In genomic region chr1:228768345-228768717, GRCh38 we compare ENCODE assay signal across 28 cellular contexts. TPM values are rescaled to one million over a fixed set of nuclear protein-coding genes. Genes with fewer than 3 reads are reported as not detected.
DNase-seq lines count a peak whose midpoint lies in the region; ATAC-seq, FAIRE-seq and TF ChIP-seq lines count a peak whose summit lies in the region.
"Had no signal": no experiment of that assay in that cellular context is flagged by ENCODE, and none has a peak within 500 bp of the region (broad histone marks: within the 10 kb centered on the region; RNA-seq: fewer than 3 reads in every experiment).

No MANE protein-coding gene starts in this region.

- TF ChIP-seq POLR2A in HepG2 (IDR thresholded peaks at IDR 0.05; ENCODE audit: insufficient read depth in 1 of 2, low read depth in 2 of 2, low read length in 2 of 2) = no peak

- ATAC-seq in SK-N-SH treated with all-trans-retinoic acid at 6 μM for 48 hours = no peak
- ATAC-seq in HepG2 = peak; percentile 43; the same call in 1 of the 3 replicates
- ATAC-seq in psoas muscle = no peak
- ATAC-seq: activated CD8-positive, alpha-beta memory T cell treated with anti-CD3 and anti-CD28 coated beads, Interleukin-2, amount 10 ng/mL, durations not matched to agents 7 days and 5 days; activated naive CD8-positive, alpha-beta T cell treated with anti-CD3 and anti-CD28 coated beads, Interleukin-2, amount 50 U/mL, for 24 hours; stimulated activated naive CD8-positive, alpha-beta T cell treated with anti-CD3 and anti-CD28 coated beads, Interleukin-15, amount 100 ng/mL, for 72 hours had no signal

- no peak for FAIRE-seq in HepG2 (lab: Jason Lieb, UNC)
- FAIRE-seq: endothelial cell of umbilical vein, H54, islet of Langerhans had no signal

- H3K36me3 ChIP-seq in HepG2 (replicated peaks in 1 of 2; ENCODE audit: control insufficient read depth in 1 of 2, insufficient read depth in 2 of 2, low read length in 2 of 2) (no peaks in the 10 kb centered on the region), psoas muscle (ENCODE audit: insufficient read depth in 1 of 2, low read depth in 1 of 2) (no peaks in the 10 kb centered on the region)
- H3K36me3 ChIP-seq: BLaER1, tibial nerve had no signal

- intact Hi-C loops in HepG2 (cut with micrococcal nuclease; ENCODE audit: unreplicated experiment) = no loop called here
- intact Hi-C loops in psoas muscle (cut with DNase I) = no loop called here

- no TSS peak for BruUV-seq in HepG2 (replicated peaks; lab: Mats Ljungman, UMichigan)

- 8% methylated on average over 4 of the region's 4 CpGs for WGBS in HepG2 (ENCODE audit: low lambda C conversion rate)
- 35 to 45% (median 39%) methylated on average over 4 of the region's 4 CpGs for WGBS in psoas muscle, 3 donors

- no peak for TF ChIP-seq CTCF in HepG2 (CRISPR knock-in tag; IDR thresholded peaks at IDR 0.05)
- no peak for TF ChIP-seq CTCF in GM13976 (IDR thresholded peaks at IDR 0.05; ENCODE audit: borderline replicate concordance, control extremely low read depth, extremely low read depth, insufficient read depth, missing control alignments)
- no peak for TF ChIP-seq CTCF in psoas muscle (IDR thresholded peaks at IDR 0.05)

- no peak overlapping the region; the same call in 1 of the 2 replicates for H3K9ac ChIP-seq in HepG2 (ENCODE audit: insufficient read depth, low read depth, low read length)
- H3K9ac ChIP-seq: BLaER1 had no signal

- H3K4me1 ChIP-seq in HepG2 (ENCODE audit: insufficient read depth, low read length) = peaks cover 38% of the 10 kb centered on the region
- H3K4me1 ChIP-seq in psoas muscle = no peaks in the 10 kb centered on the region
- H3K4me1 ChIP-seq: tibial nerve had no signal

- no peak for TF ChIP-seq RAD21 in HepG2 (CRISPR knock-in tag; IDR thresholded peaks at IDR 0.05)

- TF ChIP-seq EP300 in HepG2 (IDR thresholded peaks at IDR 0.05; ENCODE audit: low read depth in 2 of 2, low read length in 2 of 2) (no peak), HepG2 (CRISPR knock-in tag; IDR thresholded peaks at IDR 0.05; ENCODE audit: borderline replicate concordance) (no peak)

- peak; percentile 91 for DNase-seq in DMS 273 treated with DMSO at 0.1 percent for 48 hours (lab: John Stamatoyannopoulos, UW)
- peak; percentile 61 for DNase-seq in NCI-H1694 (lab: John Stamatoyannopoulos, UW)
- DNase-seq in HepG2 (ENCODE audit: low spot score) = no peak
- DNase-seq in GM13976 (ENCODE audit: low spot score) = no peak
- no peak for DNase-seq in psoas muscle
- DNase-seq in stimulated activated CD4-positive, alpha-beta T cell treated with anti-CD3 and anti-CD28 coated beads, Interleukin-2, amount 100 ng/mL, for 24 hours = no peak
- DNase-seq: ACHN; activated B cell treated with CpG ODN at 0.5 μM for 24 hours; activated CD8-positive, alpha-beta memory T cell treated with anti-CD3 and anti-CD28 coated beads, Interleukin-2, amount 10 ng/mL, durations not matched to agents 7 days and 5 days; activated naive CD8-positive, alpha-beta T cell treated with anti-CD3 and anti-CD28 coated beads, Interleukin-2, amount 50 U/mL, for 24 hours; activated T-cell treated with anti-CD3 and anti-CD28 coated beads, Interleukin-2, amount 50 U/mL, for 48 hours; Caco-2; naive B cell; NCI-H1105 treated with DMSO at 0.1 percent for 48 hours; NCI-H2081 treated with DMSO at 0.1 percent for 48 hours; occipital lobe; SHP77; stimulated activated CD8-positive, alpha-beta memory T cell treated with anti-CD3 and anti-CD28 coated beads, Interleukin-4, amount 100 ng/mL, for 48 hours; stimulated activated naive CD8-positive, alpha-beta T cell treated with anti-CD3 and anti-CD28 coated beads, Interleukin-15, amount 100 ng/mL, for 72 hours; SW 1271; T1000 had no signal

- no peak overlapping the region for H2AFZ ChIP-seq in HepG2 (ENCODE audit: low read length)

- H3K4me3 ChIP-seq in HepG2 (replicated peaks in 1 of 3; ENCODE audit: insufficient read depth in 1 of 3, low read depth in 2 of 3, low read length in 3 of 3) (no peak overlapping the region), psoas muscle (no peak overlapping the region)
- H3K4me3 ChIP-seq: BLaER1, tibial nerve had no signal

- in situ Hi-C loops in HepG2 (cut with HindIII; ENCODE audit: extremely low pct_ligation_motif_present, low pct_unique_long_range_greater_than_20kb) (no loop called here), GM13976 (cut with MboI; ENCODE audit: low sequenced_read_pairs, unreplicated experiment) (no loop called here)

- CTCF ChIA-PET in HepG2 (lab: Yijun Ruan, JAX; ENCODE audit: low intra/inter-chr PET ratio, low total read pairs) = no interaction called here

- H3K27me3 ChIP-seq in HepG2 (ENCODE audit: control insufficient read depth in 1 of 2, insufficient read depth in 2 of 2, low read length in 2 of 2) (peaks cover 0 to 7% of the 10 kb centered on the region in 2 experiments; a peak in 3 of 5 replicates), psoas muscle (ENCODE audit: insufficient read depth in 3 of 3, low read length in 2 of 3) (no peaks in the 10 kb centered on the region)
- H3K27me3 ChIP-seq: BLaER1, tibial nerve had no signal

- peak overlapping the region; percentile 26; the same call in 1 of the 2 replicates for H3K4me2 ChIP-seq in HepG2 (ENCODE audit: low read depth, low read length)
- H3K4me2 ChIP-seq: BLaER1 had no signal

- no peaks in the 10 kb centered on the region for H4K20me1 ChIP-seq in HepG2 (ENCODE audit: insufficient read depth, low read length)
- H4K20me1 ChIP-seq: BLaER1 had no signal

- POLR2A ChIA-PET in HepG2 (lab: Yijun Ruan, JAX) = no interaction called here

- H3K27ac ChIP-seq in HepG2 (ENCODE audit: extremely low read length, insufficient read depth, low read length) = no peak overlapping the region
- H3K27ac ChIP-seq in psoas muscle = no peak overlapping the region
- H3K27ac ChIP-seq: BLaER1, tibial nerve had no signal

- no peaks in the 10 kb centered on the region for H3K79me2 ChIP-seq in HepG2 (ENCODE audit: insufficient read depth, low read length)

- no peaks in the 10 kb centered on the region for H3K9me3 ChIP-seq in HepG2 (ENCODE audit: low read length)
- H3K9me3 ChIP-seq in psoas muscle = no peaks in the 10 kb centered on the region
- H3K9me3 ChIP-seq: BLaER1, Caco-2, tibial nerve had no signal

TF ChIP-seq in SK-N-SH treated with all-trans-retinoic acid at 6 μM for 48 hours, 23 proteins besides CTCF, POLR2A, EP300 and RAD21 (continues in another document):
- TF ChIP-seq CSRNP3 (CRISPR knock-in tag; IDR thresholded peaks at IDR 0.05) (no peak), ZFP30 (CRISPR knock-in tag; IDR thresholded peaks at IDR 0.05) (no peak), ZNF70 (CRISPR knock-in tag; IDR thresholded peaks at IDR 0.05) (peak; percentile 87)

TF ChIP-seq in HepG2, 621 proteins besides CTCF, POLR2A, EP300 and RAD21 (continues in another document):
- TF ChIP-seq HNF1B (CRISPR knock-in tag; IDR thresholded peaks at IDR 0.05) (no peak), NFIB (CRISPR knock-in tag; IDR thresholded peaks at IDR 0.05; ENCODE audit: borderline replicate concordance) (no peak), ZNF543 (CRISPR knock-in tag; IDR thresholded peaks at IDR 0.05) (no peak), ELF3 (CRISPR knock-in tag; IDR thresholded peaks at IDR 0.05) (no peak), ZNF414 (CRISPR knock-in tag; IDR thresholded peaks at IDR 0.05) (no peak), RXRB (CRISPR knock-in tag; IDR thresholded peaks at IDR 0.05; ENCODE audit: borderline replicate concordance) (no peak), ZMAT3 (CRISPR knock-in tag; conservative IDR thresholded peaks at IDR 0.05) (no peak)

RNA-seq across cellular contexts. Expression of gene RHOU, which starts 33.1 kb away (rescaled TPM):
- total RNA-seq in HepG2 (2016; rRNA removed; fragmentation: Illumina TruSeq; extraction: Trizol) (18.5 and 23.6 TPM in 2 replicates), psoas muscle (10 to 100 TPM in 3 of 4 donors, 1 to 10 TPM in 1; 9.7 to 90.9 (median 27.9) TPM)
- total RNA-seq in HepG2 (2016; cell fraction: cytosol; rRNA removed; fragmentation: Illumina TruSeq; extraction: Trizol; ENCODE audit: low read depth) = 3.3 and 4.3 TPM in 2 replicates
- 19.1 and 24.0 TPM in 2 replicates for total RNA-seq in HepG2 (2016; cell fraction: insoluble cytoplasmic fraction; rRNA removed; fragmentation: Illumina TruSeq; extraction: Trizol)
- total RNA-seq in HepG2 (2016; cell fraction: membrane; rRNA removed; fragmentation: Illumina TruSeq; extraction: Trizol) = 14.7 and 15.0 TPM in 2 replicates
- 12.1 and 12.4 TPM in 2 replicates for total RNA-seq in HepG2 (2016; cell fraction: nucleus; rRNA removed; fragmentation: Illumina TruSeq; extraction: Trizol)
- polyA plus RNA-seq in HepG2 (2011; rRNA removed) (11.9 and 14.7 TPM in 2 replicates), psoas muscle (10 to 100 TPM in 2 of 3 donors, 1 to 10 TPM in 1; 5.7 to 20.1 (median 18.9) TPM)
- polyA plus RNA-seq in HepG2 (2011; cell fraction: cytosol; rRNA removed) = 8.3 and 12.2 TPM in 2 replicates
- polyA plus RNA-seq in HepG2 (2011; cell fraction: nucleus; rRNA removed) = 6.9 and 11.2 TPM in 2 replicates
- 22.4 and 26.2 TPM in 2 replicates for polyA plus RNA-seq in HepG2 (2012)
- polyA plus RNA-seq in HepG2 (2016; cell fraction: cytosol; fragmentation: Illumina TruSeq; extraction: Trizol; ENCODE audit: low read depth) = 2.4 and 3.1 TPM in 2 replicates
- 29.9 and 30.8 TPM in 2 replicates for polyA plus RNA-seq in HepG2 (2016; cell fraction: insoluble cytoplasmic fraction; fragmentation: Illumina TruSeq; extraction: Trizol; ENCODE audit: low read depth)
- 9.4 and 10.5 TPM in 2 replicates for polyA plus RNA-seq in HepG2 (2016; cell fraction: membrane; fragmentation: Illumina TruSeq; extraction: Trizol; ENCODE audit: low read depth)
- polyA plus RNA-seq in HepG2 (2016; cell fraction: nucleus; fragmentation: Illumina TruSeq; extraction: Trizol; ENCODE audit: insufficient read depth, low read depth) = 22.5 and 23.1 TPM in 2 replicates
- polyA minus RNA-seq in HepG2 (2011; rRNA and poly(A)+ RNA removed; ENCODE audit: low replicate concordance) = 2.0 and 14.2 TPM in 2 replicates
- polyA minus RNA-seq in HepG2 (2011; cell fraction: cytosol; rRNA and poly(A)+ RNA removed) = 15.8 and 19.7 TPM in 2 replicates
- polyA minus RNA-seq in HepG2 (2011; cell fraction: nucleus; rRNA and poly(A)+ RNA removed) = 5.9 and 12.1 TPM in 2 replicates
- polyA plus RNA-seq: IgD-negative memory B cell had no signal

Comparison
In these comparisons a context has a peak if more than half of its experiments do, and no peak if none do; other contexts are left out.
1. DNase-seq: peak in DMS 273 treated with DMSO at 0.1 percent for 48 hours (single experiment) and NCI-H1694 (single experiment); none in HepG2 (single experiment), GM13976 (single experiment), psoas muscle (0 of 2) and stimulated activated CD4-positive, alpha-beta T cell treated with anti-CD3 and anti-CD28 coated beads, Interleukin-2, amount 100 ng/mL, for 24 hours (0 of 2).